Comparison of ENCODE assay signal across 16 cellular contexts in the genomic region with DNA sequence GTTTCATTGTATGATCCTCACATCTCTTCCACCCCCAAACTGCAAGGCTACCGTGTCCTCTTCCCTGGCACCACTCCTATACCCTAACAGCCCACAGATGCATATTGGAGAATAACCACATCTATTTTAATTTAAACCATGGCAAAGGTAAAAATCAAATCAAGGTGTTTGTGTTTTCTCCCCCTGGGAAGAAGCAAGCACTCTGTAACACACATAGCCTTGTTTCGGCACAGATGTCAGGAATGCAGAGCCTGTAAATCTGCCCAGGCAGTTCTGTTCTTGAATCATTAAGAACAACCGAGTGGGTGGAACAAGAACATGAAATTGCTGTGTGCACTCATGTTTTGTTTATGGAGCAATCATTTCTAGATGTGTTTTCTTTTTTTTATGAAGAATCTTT. TPM values are rescaled to one million over a fixed set of nuclear protein-coding genes. Genes with fewer than 3 reads are reported as not detected.
DNase-seq lines count a peak whose midpoint lies in the region; ATAC-seq, FAIRE-seq and TF ChIP-seq lines count a peak whose summit lies in the region.
"Had no signal": no experiment of that assay in that cellular context is flagged by ENCODE, and none has a peak within 500 bp of the region (broad histone marks: within the 10 kb centered on the region; RNA-seq: fewer than 3 reads in every experiment).

No MANE protein-coding gene starts in this region.

- H3K79me2 ChIP-seq in GM23248 (ENCODE audit: insufficient read depth) = no peaks in the 10 kb centered on the region

- H3K9me2 ChIP-seq in GM23248 (ENCODE audit: insufficient read depth) = no peaks in the 10 kb centered on the region

- ATAC-seq in HG02840 (IDR thresholded peaks at IDR 0.05; ENCODE audit: low FRiP score, unreplicated experiment) = no peak
- ATAC-seq in HG03135 (IDR thresholded peaks at IDR 0.05; ENCODE audit: unreplicated experiment) = no peak
- ATAC-seq: foreskin keratinocyte had no signal

- H3K9me3 ChIP-seq in GM23248 (ENCODE audit: low read depth) (no peaks in the 10 kb centered on the region), skeletal muscle satellite cell (replicated peaks; ENCODE audit: low read length) (no peaks in the 10 kb centered on the region)
- H3K9me3 ChIP-seq: BLaER1 had no signal

- no peak for FAIRE-seq in bronchial epithelial cell (lab: Jason Lieb, UNC)
- FAIRE-seq: GM19239 had no signal

- DNase-seq in GM23248 (peak; percentile 76), bronchial epithelial cell (ENCODE audit: low read depth) (peak; percentile 68), iris pigment epithelial cell (ENCODE audit: low read depth) (peak; percentile 52), NCI-H524 treated with DMSO at 0.1 percent for 48 hours (lab: John Stamatoyannopoulos, UW) (no peak), SW480 (ENCODE audit: low spot score) (no peak)
- DNase-seq: activated CD8-positive, alpha-beta memory T cell treated with anti-CD3 and anti-CD28 coated beads, Interleukin-2, amount 50 U/mL, for 4 hours; activated naive CD8-positive, alpha-beta T cell treated with anti-CD3 and anti-CD28 coated beads for 36 hours; EL; PC-3; SW 1271 had no signal

- H3K4me3 ChIP-seq in GM23248 = no peak overlapping the region
- no peak overlapping the region for H3K4me3 ChIP-seq in bronchial epithelial cell (ENCODE audit: low read depth, low read length)
- peak overlapping the region; percentile 36 for H3K4me3 ChIP-seq in skeletal muscle satellite cell (ENCODE audit: low read length)
- H3K4me3 ChIP-seq: BLaER1 had no signal

- in situ Hi-C loops in GM23248 (cut with MboI) = no loop called here

- no peak overlapping the region for H3K27ac ChIP-seq in GM23248
- H3K27ac ChIP-seq: BLaER1, foreskin keratinocyte had no signal

- peak overlapping the region; percentile 21 for H3K4me2 ChIP-seq in GM23248 (ENCODE audit: unreplicated experiment)
- H3K4me2 ChIP-seq in skeletal muscle satellite cell (ENCODE audit: low read length) = peak overlapping the region; percentile 74
- H3K4me2 ChIP-seq: BLaER1 had no signal

- H3K36me3 ChIP-seq in GM23248 (ENCODE audit: low read depth) (no peaks in the 10 kb centered on the region), bronchial epithelial cell (ENCODE audit: control insufficient read depth, insufficient read depth, low read length) (no peaks in the 10 kb centered on the region), skeletal muscle satellite cell (ENCODE audit: insufficient read depth, low read length) (no peaks in the 10 kb centered on the region)
- H3K36me3 ChIP-seq: BLaER1 had no signal

- WGBS in GM23248 (ENCODE audit: low coverage in 1 of 2, low lambda C conversion rate in 2 of 2, missing lambda C conversion rate in 2 of 2), 2 experiments = 6 to 10% methylated on average over 3 of the region's 3 CpGs

- no peaks in the 10 kb centered on the region for H3K27me3 ChIP-seq in GM23248 (replicated peaks; ENCODE audit: insufficient read depth)
- no peaks in the 10 kb centered on the region for H3K27me3 ChIP-seq in bronchial epithelial cell (ENCODE audit: control insufficient read depth, insufficient read depth, low read length)
- H3K27me3 ChIP-seq in skeletal muscle satellite cell (ENCODE audit: control insufficient read depth, insufficient read depth, low read length) = peaks cover 6% of the 10 kb centered on the region
- H3K27me3 ChIP-seq: BLaER1, foreskin keratinocyte had no signal

- TF ChIP-seq CTCF in bronchial epithelial cell (IDR thresholded peaks at IDR 0.05; ENCODE audit: insufficient read depth, low read length, severe bottlenecking) = no peak

- H3K4me1 ChIP-seq in GM23248 (ENCODE audit: insufficient read depth) (peaks cover 8% of the 10 kb centered on the region), skeletal muscle satellite cell (ENCODE audit: control insufficient read depth, insufficient read depth, low read length) (peaks cover 19% of the 10 kb centered on the region)
- H3K4me1 ChIP-seq: BLaER1 had no signal

- no peak overlapping the region for H3K9ac ChIP-seq in GM23248
- H3K9ac ChIP-seq in skeletal muscle satellite cell (ENCODE audit: low read depth, low read length) = no peak overlapping the region
- H3K9ac ChIP-seq: BLaER1 had no signal

- H4K20me1 ChIP-seq in GM23248 (ENCODE audit: insufficient read depth) = no peaks in the 10 kb centered on the region
- H4K20me1 ChIP-seq: BLaER1 had no signal

- H2AFZ ChIP-seq in GM23248 = 0 out of 2 replicates have a peak overlapping the region, but pooled peaks have one; percentile 9

- H3F3A ChIP-seq in GM23248 (ENCODE audit: insufficient read depth) = peaks cover 6% of the 10 kb centered on the region; the same call in 1 of the 2 replicates

RNA-seq across cellular contexts. Expression of a gene that starts 6.8 kb away (rescaled TPM):
- total RNA-seq in GM23248 (2014; rRNA removed; shearing (Covaris generic)) = 202 and 220 TPM in 2 replicates
- polyA plus RNA-seq in GM23248 (2016; fragmentation: Nextera tagmentation; extraction: Ambion mirVana) = 166 and 177 TPM in 2 replicates
- total RNA-seq in bronchial epithelial cell = 318 and 445 TPM in 2 replicates
- total RNA-seq in skeletal muscle satellite cell (2012; rRNA removed) = 238 and 255 TPM in 2 replicates

Comparison
In these comparisons a context has a peak if more than half of its experiments do, and no peak if none do; other contexts are left out.
1. DNase-seq: peak in GM23248 (single experiment), bronchial epithelial cell (single experiment) and iris pigment epithelial cell (single experiment); none in NCI-H524 treated with DMSO at 0.1 percent for 48 hours (single experiment) and SW480 (single experiment).